1 cellular context compared by ENCODE assay signal in the genomic region with DNA sequence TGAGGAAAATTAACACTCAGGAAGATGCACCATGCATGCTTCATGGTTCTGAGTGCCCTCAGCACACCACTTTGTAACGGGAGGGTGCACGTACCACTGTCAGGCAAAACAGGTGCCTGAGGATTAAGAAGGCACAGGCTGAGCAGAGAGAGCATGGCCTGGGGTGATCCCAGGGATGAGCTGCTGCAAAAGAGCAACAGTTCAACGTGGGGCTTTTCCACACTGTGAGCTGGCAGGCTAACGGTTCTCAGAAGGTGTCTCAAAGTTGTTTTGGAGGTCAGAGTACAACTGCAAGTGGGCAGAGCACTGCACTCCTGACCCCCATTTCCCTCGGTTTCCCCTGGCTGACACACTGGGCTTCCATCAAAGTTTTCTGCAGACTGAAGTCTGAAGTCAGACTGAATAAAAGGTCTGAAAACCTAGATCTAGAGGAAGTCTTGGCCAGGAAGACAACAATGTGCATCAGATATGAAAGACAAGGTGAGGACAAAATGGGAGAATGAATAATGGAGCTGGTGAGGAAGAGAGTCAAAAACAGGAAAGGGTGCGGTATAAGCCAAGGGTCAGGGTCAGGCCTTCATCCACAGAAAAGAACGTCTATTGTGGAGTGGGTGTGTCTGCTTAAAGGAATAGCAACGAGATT.
TF ChIP-seq lines count a peak whose summit lies in the region.

No MANE protein-coding gene starts in this region.

TF ChIP-seq in HEK293, 187 proteins besides CTCF, POLR2A, EP300 and RAD21 (continued from another document):
- TF ChIP-seq ZNF362 (tag by site-specific recombination; IDR thresholded peaks at IDR 0.05): 0 out of 2 replicates have a peak, but pooled peaks have one; percentile 2
